In genomic region chr17:58236394-58236793, GRCh38 we compare ENCODE assay signal across 21 cellular contexts. TPM values are rescaled to one million over a fixed set of nuclear protein-coding genes. Genes with fewer than 3 reads are reported as not detected.
DNase-seq lines count a peak whose midpoint lies in the region; ATAC-seq, FAIRE-seq and TF ChIP-seq lines count a peak whose summit lies in the region.
"Had no signal": no experiment of that assay in that cellular context is flagged by ENCODE, and none has a peak within 500 bp of the region (broad histone marks: within the 10 kb centered on the region; RNA-seq: fewer than 3 reads in every experiment).

No MANE protein-coding gene starts in this region.

- no peaks in the 10 kb centered on the region for H3K9me3 ChIP-seq in SJCRH30 (replicated peaks)
- H3K9me3 ChIP-seq: A549, HAP-1 had no signal

- POLR2A ChIA-PET in activated CD8-positive, alpha-beta T cell treated with anti-CD3 and anti-CD28 coated beads, Interleukin-2, amount 10 ng/mL, durations not matched to agents 7 days and 5 days (lab: Charles Lee): interaction anchor here (0.6 kb wide), 1 partner anchor 69 kb away, joined by 3 read pairs; no protein-coding TSS in a partner anchor
- POLR2A ChIA-PET in activated CD8-positive, alpha-beta T cell treated with anti-CD3 and anti-CD28 coated beads for 36 hours (lab: Charles Lee): interaction anchor here (1.1 to 1.6 kb wide), 3 partner anchors 12 to 66 kb away, joined by 3 to 5 read pairs (median 3); no protein-coding TSS in a partner anchor

- no peak overlapping the region for H3K27ac Mint-ChIP-seq in activated CD8-positive, alpha-beta T cell treated with anti-CD3 and anti-CD28 coated beads, Interleukin-2, amount 10 ng/mL, durations not matched to agents 7 days and 5 days
- H3K27ac Mint-ChIP-seq in activated CD8-positive, alpha-beta T cell treated with anti-CD3 and anti-CD28 coated beads for 36 hours: no peak overlapping the region

- H3K36me3 ChIP-seq in SJCRH30: no peaks in the 10 kb centered on the region
- H3K36me3 ChIP-seq: HAP-1 had no signal

- peaks cover 11% of the 10 kb centered on the region; the same call in 1 of the 2 replicates for H3K27me3 ChIP-seq in SJCRH30

- no peak for TF ChIP-seq POLR2A in erythroblast (IDR thresholded peaks at IDR 0.05; ENCODE audit: low read length)

- H3K36me3 Mint-ChIP-seq in activated CD8-positive, alpha-beta T cell treated with anti-CD3 and anti-CD28 coated beads, Interleukin-2, amount 10 ng/mL, durations not matched to agents 7 days and 5 days (ENCODE audit: low read depth): no peaks in the 10 kb centered on the region
- no peaks in the 10 kb centered on the region for H3K36me3 Mint-ChIP-seq in activated CD8-positive, alpha-beta T cell treated with anti-CD3 and anti-CD28 coated beads for 36 hours (ENCODE audit: low read depth)
- H3K36me3 Mint-ChIP-seq: CD4-positive, alpha-beta memory T cell had no signal

- CTCF ChIA-PET in activated CD8-positive, alpha-beta T cell treated with anti-CD3 and anti-CD28 coated beads, Interleukin-2, amount 10 ng/mL, durations not matched to agents 7 days and 5 days (lab: Charles Lee): interaction anchor here (0.8 to 3.1 kb wide), 6 partner anchors 9 to 211 kb away, joined by 3 to 20 read pairs (median 4); no protein-coding TSS in a partner anchor
- CTCF ChIA-PET in activated CD8-positive, alpha-beta T cell treated with anti-CD3 and anti-CD28 coated beads for 36 hours (lab: Charles Lee): interaction anchor here (0.9 to 3.8 kb wide), 9 partner anchors 10 to 403 kb away, joined by 3 to 26 read pairs (median 4); no protein-coding TSS in a partner anchor

- TF ChIP-seq CTCF in activated CD8-positive, alpha-beta T cell treated with anti-CD3 and anti-CD28 coated beads for 36 hours (IDR thresholded peaks at IDR 0.05): no peak
- TF ChIP-seq CTCF in GM10266 (IDR thresholded peaks at IDR 0.05; ENCODE audit: control insufficient read depth, insufficient read depth, low read depth, missing control alignments): no peak

- no peaks in the 10 kb centered on the region for H3K9me3 Mint-ChIP-seq in activated CD8-positive, alpha-beta T cell treated with anti-CD3 and anti-CD28 coated beads, Interleukin-2, amount 10 ng/mL, durations not matched to agents 7 days and 5 days (ENCODE audit: insufficient read depth)
- no peaks in the 10 kb centered on the region for H3K9me3 Mint-ChIP-seq in activated CD8-positive, alpha-beta T cell treated with anti-CD3 and anti-CD28 coated beads for 36 hours
- H3K9me3 Mint-ChIP-seq: CD4-positive, alpha-beta memory T cell; IgD-negative memory B cell had no signal

- DNase-seq in activated CD8-positive, alpha-beta T cell treated with anti-CD3 and anti-CD28 coated beads, Interleukin-2, amount 10 ng/mL, durations not matched to agents 7 days and 5 days: peak; percentile 9
- DNase-seq in activated CD8-positive, alpha-beta T cell treated with anti-CD3 and anti-CD28 coated beads for 36 hours: no peak
- DNase-seq in erythroblast (lab: John Stamatoyannopoulos, UW) (peak; percentile 61 to 71), urothelium cell line (ENCODE audit: low spot score) (no peak), iPS-NIHi11 (ENCODE audit: low spot score) (no peak), GM10266 (ENCODE audit: extremely low spot score) (no peak), SJCRH30 (no peak)
- DNase-seq: AML-193; CD4-positive, alpha-beta memory T cell; DMS153; DMS79; GDM1; GOT3; KG1 had no signal

- intact Hi-C loops in activated CD8-positive, alpha-beta T cell treated with anti-CD3 and anti-CD28 coated beads for 36 hours (cut with micrococcal nuclease): no loop called here

- ATAC-seq in activated CD8-positive, alpha-beta T cell treated with anti-CD3 and anti-CD28 coated beads, Interleukin-2, amount 10 ng/mL, durations not matched to agents 7 days and 5 days: no peak
- ATAC-seq in activated CD8-positive, alpha-beta T cell treated with anti-CD3 and anti-CD28 coated beads for 36 hours: no peak
- ATAC-seq: A549, HepG2 had no signal

- H3K4me3 ChIP-seq in SJCRH30: no peak overlapping the region
- H3K4me3 ChIP-seq: A549, HAP-1 had no signal

- H3K27me3 Mint-ChIP-seq in activated CD8-positive, alpha-beta T cell treated with anti-CD3 and anti-CD28 coated beads, Interleukin-2, amount 10 ng/mL, durations not matched to agents 7 days and 5 days (ENCODE audit: low read depth): peaks cover 47% of the 10 kb centered on the region
- H3K27me3 Mint-ChIP-seq in activated CD8-positive, alpha-beta T cell treated with anti-CD3 and anti-CD28 coated beads for 36 hours: peaks cover 34% of the 10 kb centered on the region

- H3K4me3 Mint-ChIP-seq in activated CD8-positive, alpha-beta T cell treated with anti-CD3 and anti-CD28 coated beads, Interleukin-2, amount 10 ng/mL, durations not matched to agents 7 days and 5 days: no peak overlapping the region
- no peak overlapping the region for H3K4me3 Mint-ChIP-seq in activated CD8-positive, alpha-beta T cell treated with anti-CD3 and anti-CD28 coated beads for 36 hours
- H3K4me3 Mint-ChIP-seq: CD4-positive, alpha-beta memory T cell; IgD-negative memory B cell had no signal

- H3K4me1 Mint-ChIP-seq in activated CD8-positive, alpha-beta T cell treated with anti-CD3 and anti-CD28 coated beads, Interleukin-2, amount 10 ng/mL, durations not matched to agents 7 days and 5 days (ENCODE audit: low read depth): peaks cover 11% of the 10 kb centered on the region
- peaks cover 7% of the 10 kb centered on the region for H3K4me1 Mint-ChIP-seq in activated CD8-positive, alpha-beta T cell treated with anti-CD3 and anti-CD28 coated beads for 36 hours (ENCODE audit: low read depth)

- no peak overlapping the region for H3K27ac ChIP-seq in SJCRH30
- H3K27ac ChIP-seq: 22Rv1, A549, C4-2B had no signal

- FAIRE-seq in urothelium cell line (lab: Jason Lieb, UNC): peak; percentile 61
- FAIRE-seq: A549, HepG2 had no signal

- H3K4me1 ChIP-seq in SJCRH30: no peaks in the 10 kb centered on the region
- H3K4me1 ChIP-seq: A549, HAP-1 had no signal

RNA-seq across cellular contexts. Expression of gene LPO, which starts 2.0 kb away (rescaled TPM):
- total RNA-seq in activated CD8-positive, alpha-beta T cell treated with anti-CD3 and anti-CD28 coated beads, Interleukin-2, amount 10 ng/mL, durations not matched to agents 7 days and 5 days: not detected
- total RNA-seq in activated CD8-positive, alpha-beta T cell treated with anti-CD3 and anti-CD28 coated beads for 36 hours: not detected
- total RNA-seq in SJCRH30 (2014; rRNA removed; shearing (Covaris generic)): not detected in 2 replicates
- total RNA-seq: CD4-positive, alpha-beta memory T cell; HepG2 had no signal

RNA-seq across cellular contexts. Expression of gene MKS1, which starts 17.3 kb away (rescaled TPM):
- total RNA-seq in activated CD8-positive, alpha-beta T cell treated with anti-CD3 and anti-CD28 coated beads, Interleukin-2, amount 10 ng/mL, durations not matched to agents 7 days and 5 days: 10 to 100 TPM; 16.1 to 17.6 TPM
- 10 to 100 TPM; 20.7 to 24.8 TPM for total RNA-seq in activated CD8-positive, alpha-beta T cell treated with anti-CD3 and anti-CD28 coated beads for 36 hours
- 9.0 and 15.5 TPM in 2 replicates for total RNA-seq in SJCRH30 (2014; rRNA removed; shearing (Covaris generic))

RNA-seq across cellular contexts. Expression of gene EPX, which starts 43.9 kb away (rescaled TPM):
- not detected for total RNA-seq in activated CD8-positive, alpha-beta T cell treated with anti-CD3 and anti-CD28 coated beads, Interleukin-2, amount 10 ng/mL, durations not matched to agents 7 days and 5 days
- total RNA-seq in activated CD8-positive, alpha-beta T cell treated with anti-CD3 and anti-CD28 coated beads for 36 hours: not detected
- not detected in 2 replicates for total RNA-seq in SJCRH30 (2014; rRNA removed; shearing (Covaris generic))
- total RNA-seq: CD4-positive, alpha-beta memory T cell; Daoy; HepG2 had no signal

RNA-seq across cellular contexts. Expression of gene MPO, which starts 44.3 kb away (rescaled TPM):
- total RNA-seq in activated CD8-positive, alpha-beta T cell treated with anti-CD3 and anti-CD28 coated beads, Interleukin-2, amount 10 ng/mL, durations not matched to agents 7 days and 5 days: not detected
- not detected for total RNA-seq in activated CD8-positive, alpha-beta T cell treated with anti-CD3 and anti-CD28 coated beads for 36 hours
- total RNA-seq in SJCRH30 (2014; rRNA removed; shearing (Covaris generic)): 5.2 and 6.4 TPM in 2 replicates
- total RNA-seq: CD4-positive, alpha-beta memory T cell; Daoy; HepG2 had no signal

Comparison
In these comparisons a context has a peak if more than half of its experiments do, and no peak if none do; other contexts are left out.
1. DNase-seq: peak in activated CD8-positive, alpha-beta T cell treated with anti-CD3 and anti-CD28 coated beads, Interleukin-2, amount 10 ng/mL, durations not matched to agents 7 days and 5 days (single experiment) and erythroblast (2 of 2); none in activated CD8-positive, alpha-beta T cell treated with anti-CD3 and anti-CD28 coated beads for 36 hours (single experiment), urothelium cell line (single experiment), iPS-NIHi11 (single experiment), GM10266 (single experiment) and SJCRH30 (0 of 2).